Comparison of ENCODE assay signal across 1 cellular context in the genomic region with DNA sequence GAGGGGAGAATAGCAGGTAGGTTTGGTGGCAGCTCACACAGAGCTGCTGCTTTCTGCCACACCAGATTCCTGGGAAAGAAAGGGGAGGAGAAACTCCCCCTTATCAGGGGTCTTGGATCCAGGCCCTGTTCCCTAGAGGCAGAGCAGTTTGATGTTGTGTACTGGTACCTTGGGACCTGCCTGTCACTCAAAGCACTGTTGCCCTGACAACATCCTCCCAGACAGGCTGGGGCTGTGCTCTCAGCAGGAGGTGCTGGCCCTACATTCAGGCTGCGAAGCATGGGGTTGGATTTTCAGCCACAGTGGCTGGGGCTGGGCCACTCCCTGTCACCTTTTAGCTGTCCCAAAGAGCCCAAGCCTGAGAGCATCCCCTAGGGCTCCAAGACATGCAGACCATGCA.
TF ChIP-seq lines count a peak whose summit lies in the region.

No MANE protein-coding gene starts in this region.

TF ChIP-seq in GM23338, 12 proteins besides CTCF, POLR2A, EP300 and RAD21 (continued from another document):
- TF ChIP-seq, protein P1, sequence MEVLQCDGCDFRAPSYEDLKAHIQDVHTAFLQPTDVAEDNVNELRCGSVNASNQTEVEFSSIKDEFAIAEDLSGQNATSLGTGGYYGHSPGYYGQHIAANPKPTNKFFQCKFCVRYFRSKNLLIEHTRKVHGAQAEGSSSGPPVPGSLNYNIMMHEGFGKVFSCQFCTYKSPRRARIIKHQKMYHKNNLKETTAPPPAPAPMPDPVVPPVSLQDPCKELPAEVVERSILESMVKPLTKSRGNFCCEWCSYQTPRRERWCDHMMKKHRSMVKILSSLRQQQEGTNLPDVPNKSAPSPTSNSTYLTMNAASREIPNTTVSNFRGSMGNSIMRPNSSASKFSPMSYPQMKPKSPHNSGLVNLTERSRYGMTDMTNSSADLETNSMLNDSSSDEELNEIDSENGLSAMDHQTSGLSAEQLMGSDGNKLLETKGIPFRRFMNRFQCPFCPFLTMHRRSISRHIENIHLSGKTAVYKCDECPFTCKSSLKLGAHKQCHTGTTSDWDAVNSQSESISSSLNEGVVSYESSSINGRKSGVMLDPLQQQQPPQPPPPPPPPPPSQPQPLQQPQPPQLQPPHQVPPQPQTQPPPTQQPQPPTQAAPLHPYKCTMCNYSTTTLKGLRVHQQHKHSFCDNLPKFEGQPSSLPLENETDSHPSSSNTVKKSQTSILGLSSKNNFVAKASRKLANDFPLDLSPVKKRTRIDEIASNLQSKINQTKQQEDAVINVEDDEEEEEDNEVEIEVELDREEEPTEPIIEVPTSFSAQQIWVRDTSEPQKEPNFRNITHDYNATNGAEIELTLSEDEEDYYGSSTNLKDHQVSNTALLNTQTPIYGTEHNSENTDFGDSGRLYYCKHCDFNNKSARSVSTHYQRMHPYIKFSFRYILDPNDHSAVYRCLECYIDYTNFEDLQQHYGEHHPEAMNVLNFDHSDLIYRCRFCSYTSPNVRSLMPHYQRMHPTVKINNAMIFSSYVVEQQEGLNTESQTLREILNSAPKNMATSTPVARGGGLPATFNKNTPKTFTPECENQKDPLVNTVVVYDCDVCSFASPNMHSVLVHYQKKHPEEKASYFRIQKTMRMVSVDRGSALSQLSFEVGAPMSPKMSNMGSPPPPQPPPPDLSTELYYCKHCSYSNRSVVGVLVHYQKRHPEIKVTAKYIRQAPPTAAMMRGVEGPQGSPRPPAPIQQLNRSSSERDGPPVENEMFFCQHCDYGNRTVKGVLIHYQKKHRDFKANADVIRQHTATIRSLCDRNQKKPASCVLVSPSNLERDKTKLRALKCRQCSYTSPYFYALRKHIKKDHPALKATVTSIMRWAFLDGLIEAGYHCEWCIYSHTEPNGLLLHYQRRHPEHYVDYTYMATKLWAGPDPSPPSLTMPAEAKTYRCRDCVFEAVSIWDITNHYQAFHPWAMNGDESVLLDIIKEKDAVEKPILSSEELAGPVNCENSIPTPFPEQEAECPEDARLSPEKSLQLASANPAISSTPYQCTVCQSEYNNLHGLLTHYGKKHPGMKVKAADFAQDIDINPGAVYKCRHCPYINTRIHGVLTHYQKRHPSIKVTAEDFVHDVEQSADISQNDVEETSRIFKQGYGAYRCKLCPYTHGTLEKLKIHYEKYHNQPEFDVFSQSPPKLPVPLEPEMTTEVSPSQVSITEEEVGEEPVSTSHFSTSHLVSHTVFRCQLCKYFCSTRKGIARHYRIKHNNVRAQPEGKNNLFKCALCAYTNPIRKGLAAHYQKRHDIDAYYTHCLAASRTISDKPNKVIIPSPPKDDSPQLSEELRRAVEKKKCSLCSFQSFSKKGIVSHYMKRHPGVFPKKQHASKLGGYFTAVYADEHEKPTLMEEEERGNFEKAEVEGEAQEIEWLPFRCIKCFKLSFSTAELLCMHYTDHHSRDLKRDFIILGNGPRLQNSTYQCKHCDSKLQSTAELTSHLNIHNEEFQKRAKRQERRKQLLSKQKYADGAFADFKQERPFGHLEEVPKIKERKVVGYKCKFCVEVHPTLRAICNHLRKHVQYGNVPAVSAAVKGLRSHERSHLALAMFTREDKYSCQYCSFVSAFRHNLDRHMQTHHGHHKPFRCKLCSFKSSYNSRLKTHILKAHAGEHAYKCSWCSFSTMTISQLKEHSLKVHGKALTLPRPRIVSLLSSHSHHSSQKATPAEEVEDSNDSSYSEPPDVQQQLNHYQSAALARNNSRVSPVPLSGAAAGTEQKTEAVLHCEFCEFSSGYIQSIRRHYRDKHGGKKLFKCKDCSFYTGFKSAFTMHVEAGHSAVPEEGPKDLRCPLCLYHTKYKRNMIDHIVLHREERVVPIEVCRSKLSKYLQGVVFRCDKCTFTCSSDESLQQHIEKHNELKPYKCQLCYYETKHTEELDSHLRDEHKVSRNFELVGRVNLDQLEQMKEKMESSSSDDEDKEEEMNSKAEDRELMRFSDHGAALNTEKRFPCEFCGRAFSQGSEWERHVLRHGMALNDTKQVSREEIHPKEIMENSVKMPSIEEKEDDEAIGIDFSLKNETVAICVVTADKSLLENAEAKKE (CRISPR knock-in tag; IDR thresholded peaks at IDR 0.05) = no peak
- TF ChIP-seq, protein P2, sequence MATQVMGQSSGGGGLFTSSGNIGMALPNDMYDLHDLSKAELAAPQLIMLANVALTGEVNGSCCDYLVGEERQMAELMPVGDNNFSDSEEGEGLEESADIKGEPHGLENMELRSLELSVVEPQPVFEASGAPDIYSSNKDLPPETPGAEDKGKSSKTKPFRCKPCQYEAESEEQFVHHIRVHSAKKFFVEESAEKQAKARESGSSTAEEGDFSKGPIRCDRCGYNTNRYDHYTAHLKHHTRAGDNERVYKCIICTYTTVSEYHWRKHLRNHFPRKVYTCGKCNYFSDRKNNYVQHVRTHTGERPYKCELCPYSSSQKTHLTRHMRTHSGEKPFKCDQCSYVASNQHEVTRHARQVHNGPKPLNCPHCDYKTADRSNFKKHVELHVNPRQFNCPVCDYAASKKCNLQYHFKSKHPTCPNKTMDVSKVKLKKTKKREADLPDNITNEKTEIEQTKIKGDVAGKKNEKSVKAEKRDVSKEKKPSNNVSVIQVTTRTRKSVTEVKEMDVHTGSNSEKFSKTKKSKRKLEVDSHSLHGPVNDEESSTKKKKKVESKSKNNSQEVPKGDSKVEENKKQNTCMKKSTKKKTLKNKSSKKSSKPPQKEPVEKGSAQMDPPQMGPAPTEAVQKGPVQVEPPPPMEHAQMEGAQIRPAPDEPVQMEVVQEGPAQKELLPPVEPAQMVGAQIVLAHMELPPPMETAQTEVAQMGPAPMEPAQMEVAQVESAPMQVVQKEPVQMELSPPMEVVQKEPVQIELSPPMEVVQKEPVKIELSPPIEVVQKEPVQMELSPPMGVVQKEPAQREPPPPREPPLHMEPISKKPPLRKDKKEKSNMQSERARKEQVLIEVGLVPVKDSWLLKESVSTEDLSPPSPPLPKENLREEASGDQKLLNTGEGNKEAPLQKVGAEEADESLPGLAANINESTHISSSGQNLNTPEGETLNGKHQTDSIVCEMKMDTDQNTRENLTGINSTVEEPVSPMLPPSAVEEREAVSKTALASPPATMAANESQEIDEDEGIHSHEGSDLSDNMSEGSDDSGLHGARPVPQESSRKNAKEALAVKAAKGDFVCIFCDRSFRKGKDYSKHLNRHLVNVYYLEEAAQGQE (IDR thresholded peaks at IDR 0.05; ENCODE audit: unreplicated experiment) = no peak
